Comparison of ENCODE assay signal across 8 cellular contexts in the genomic region with DNA sequence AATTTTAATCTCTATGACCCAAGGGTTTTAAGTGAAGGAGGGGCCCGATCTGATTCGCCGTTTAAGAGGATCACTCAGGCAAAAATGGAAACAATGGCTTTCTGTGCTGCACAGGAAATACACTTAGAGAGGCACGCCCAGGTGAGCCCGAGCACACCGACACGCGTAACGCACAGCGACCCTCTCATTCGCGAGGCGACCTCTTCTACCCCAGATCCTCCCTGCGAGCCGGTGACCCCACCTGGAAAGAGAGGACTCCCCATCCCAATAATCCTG. TPM values are rescaled to one million over a fixed set of nuclear protein-coding genes. Genes with fewer than 3 reads are reported as not detected.
DNase-seq lines count a peak whose midpoint lies in the region; ATAC-seq and TF ChIP-seq lines count a peak whose summit lies in the region.

No MANE protein-coding gene starts in this region.

- H3K27me3 Mint-ChIP-seq in natural killer cell treated with Interleukin-12 subunit alpha and Interleukin-12 subunit beta and Interleukin-15 and Interleukin-18, amount 100 ng/mL, for 72 hours, result no peaks in the 10 kb centered on the region

- H3K4me3 Mint-ChIP-seq in natural killer cell treated with Interleukin-12 subunit alpha and Interleukin-12 subunit beta and Interleukin-15 and Interleukin-18, amount 100 ng/mL, for 72 hours, result peak overlapping the region; percentile 88

- H3K4me1 Mint-ChIP-seq in natural killer cell treated with Interleukin-12 subunit alpha and Interleukin-12 subunit beta and Interleukin-15 and Interleukin-18, amount 100 ng/mL, for 72 hours (ENCODE audit: low read depth in 2 of 2), result peaks cover 38 to 41% of the 10 kb centered on the region in 2 donors

- H3K4me3 ChIP-seq in Jurkat, Clone E6-1 (ENCODE audit: low read length), result peak overlapping the region; percentile 74
- H3K4me3 ChIP-seq in cardiac fibroblast (replicated peaks in 1 of 2; ENCODE audit: low read depth in 2 of 2, low read length in 2 of 2), result peak overlapping the region; percentile 14 to 23

- H3K9me3 Mint-ChIP-seq in natural killer cell treated with Interleukin-12 subunit alpha and Interleukin-12 subunit beta and Interleukin-15 and Interleukin-18, amount 100 ng/mL, for 72 hours, result no peaks in the 10 kb centered on the region

- peak overlapping the region; percentile 66 to 97 for H3K27ac Mint-ChIP-seq in natural killer cell treated with Interleukin-12 subunit alpha and Interleukin-12 subunit beta and Interleukin-15 and Interleukin-18, amount 100 ng/mL, for 72 hours

- TF ChIP-seq CTCF in cardiac fibroblast (IDR thresholded peaks at IDR 0.05; ENCODE audit: low read depth, low read length), result no peak

- ATAC-seq in GM19455 (IDR thresholded peaks at IDR 0.05; ENCODE audit: unreplicated experiment), result peak; percentile 8
- ATAC-seq in natural killer cell treated with Interleukin-12 subunit alpha and Interleukin-12 subunit beta and Interleukin-15 and Interleukin-18, amount 100 ng/mL, for 72 hours, result peak; percentile 0

- no peaks in the 10 kb centered on the region for H3K36me3 Mint-ChIP-seq in natural killer cell treated with Interleukin-12 subunit alpha and Interleukin-12 subunit beta and Interleukin-15 and Interleukin-18, amount 100 ng/mL, for 72 hours

- DNase-seq in CD1c-positive myeloid dendritic cell (ENCODE audit: extremely low spot score) (peak; percentile 28), cardiac fibroblast (ENCODE audit: low read depth in 2 of 2) (no peak), SKM-1 treated with dmso at 0.1 percent for 144 hours (lab: John Stamatoyannopoulos, UW; ENCODE audit: unreplicated experiment) (no peak), pons (ENCODE audit: low spot score) (no peak)
- DNase-seq in Jurkat, Clone E6-1 (ENCODE audit: low read depth, low spot score), result no peak
- DNase-seq in natural killer cell treated with Interleukin-12 subunit alpha and Interleukin-12 subunit beta and Interleukin-15 and Interleukin-18, amount 100 ng/mL, for 72 hours (ENCODE audit: low spot score), result no peak
- no peak for DNase-seq in NK-92 treated with Interleukin-12 subunit alpha and Interleukin-12 subunit beta, amount 100 ng/mL, for 24 hours (lab: John Stamatoyannopoulos, UW)

RNA-seq across cellular contexts. Expression of gene SH2D3A, which starts 0.2 kb away (rescaled TPM):
- polyA plus RNA-seq in Jurkat, Clone E6-1 (2012; ENCODE audit: insufficient read depth, insufficient read length), result 15.7 TPM
- 10 to 100 TPM; 15.2 to 17.8 TPM for total RNA-seq in natural killer cell treated with Interleukin-12 subunit alpha and Interleukin-12 subunit beta and Interleukin-15 and Interleukin-18, amount 100 ng/mL, for 72 hours

RNA-seq across cellular contexts. Expression of gene VAV1, which starts 5.5 kb away (rescaled TPM):
- 91.5 TPM for polyA plus RNA-seq in Jurkat, Clone E6-1 (2012; ENCODE audit: insufficient read depth, insufficient read length)
- 100 to 1,000 TPM; 166 to 167 TPM for total RNA-seq in natural killer cell treated with Interleukin-12 subunit alpha and Interleukin-12 subunit beta and Interleukin-15 and Interleukin-18, amount 100 ng/mL, for 72 hours

RNA-seq across cellular contexts. Expression of gene TRIP10, which starts 27.5 kb away (rescaled TPM):
- polyA plus RNA-seq in Jurkat, Clone E6-1 (2012; ENCODE audit: insufficient read depth, insufficient read length), result 5.0 TPM
- total RNA-seq in natural killer cell treated with Interleukin-12 subunit alpha and Interleukin-12 subunit beta and Interleukin-15 and Interleukin-18, amount 100 ng/mL, for 72 hours, result 10 to 100 TPM; 44.8 to 76.5 TPM

RNA-seq across cellular contexts. Expression of gene GPR108, which starts 29.6 kb away (rescaled TPM):
- polyA plus RNA-seq in Jurkat, Clone E6-1 (2012; ENCODE audit: insufficient read depth, insufficient read length), result 78.2 TPM
- 10 to 100 TPM; 67.4 to 70.4 TPM for total RNA-seq in natural killer cell treated with Interleukin-12 subunit alpha and Interleukin-12 subunit beta and Interleukin-15 and Interleukin-18, amount 100 ng/mL, for 72 hours

RNA-seq across cellular contexts. Expression of gene C3, which starts 46.6 kb away (rescaled TPM):
- not detected for polyA plus RNA-seq in Jurkat, Clone E6-1 (2012; ENCODE audit: insufficient read depth, insufficient read length)
- total RNA-seq in natural killer cell treated with Interleukin-12 subunit alpha and Interleukin-12 subunit beta and Interleukin-15 and Interleukin-18, amount 100 ng/mL, for 72 hours, result 1 to 10 TPM; 3.5 to 9.2 TPM
